17 cellular contexts compared by ENCODE assay signal in genomic region chr15:58490405-58491150, GRCh38. TPM values are rescaled to one million over a fixed set of nuclear protein-coding genes. Genes with fewer than 3 reads are reported as not detected.
DNase-seq lines count a peak whose midpoint lies in the region; ATAC-seq and TF ChIP-seq lines count a peak whose summit lies in the region.
"Had no signal": no experiment of that assay in that cellular context is flagged by ENCODE, and none has a peak within 500 bp of the region (broad histone marks: within the 10 kb centered on the region; RNA-seq: fewer than 3 reads in every experiment).

No MANE protein-coding gene starts in this region.

- H3K4me3 Mint-ChIP-seq in stimulated activated naive B cell treated with anti-CD40 and anti-IgM and Interleukin-4, amounts not matched to agents 10 μg/mL and 1 μg/mL and 100 μg/mL, for 72 hours, result peak overlapping the region in 1 of 2 donors; percentile 14
- no peak overlapping the region for H3K4me3 Mint-ChIP-seq in activated T-helper 2 cell treated with anti-CD3 and anti-CD28 coated beads, Interferon-gamma antibody, Interleukin-2, Interleukin-4, amounts not matched to agents 10 μg/mL and 5 μg/mL and 100 μg/mL, durations not matched to agents 14 hours and 24 hours and 36 hours (ENCODE audit: low read depth)
- H3K4me3 Mint-ChIP-seq: mesothelial cell of epicardium; T-helper 2 cell treated with Interferon-gamma antibody and Interleukin-4, amounts not matched to agents 5 μg/mL and 100 μg/mL, for 36 hours had no signal

- ATAC-seq in right cardiac atrium (peak; percentile 83 to 86), GM18502 (IDR thresholded peaks at IDR 0.05; ENCODE audit: poor library complexity, unreplicated experiment) (no peak)
- no peak for ATAC-seq in stimulated activated naive B cell treated with anti-CD40 and anti-IgM and Interleukin-4, amounts not matched to agents 10 μg/mL and 1 μg/mL and 100 μg/mL, for 72 hours (replicated peaks)

- H3K9me3 ChIP-seq in ascending aorta (peaks cover 0 to 4% of the 10 kb centered on the region in 2 donors), right cardiac atrium (ENCODE audit: control insufficient read depth, low read length) (no peaks in the 10 kb centered on the region)

- WGBS in right cardiac atrium, result 70% methylated on average over 20 of the region's 20 CpGs

- H3K27ac ChIP-seq in ascending aorta (peak overlapping the region; percentile 84 to 90), right cardiac atrium (ENCODE audit: low read length) (peak overlapping the region; percentile 95)
- H3K27ac ChIP-seq: transverse colon had no signal

- DNase-seq in NCI-H1105 treated with DMSO at 0.1 percent for 48 hours (lab: John Stamatoyannopoulos, UW), result peak; percentile 73
- DNase-seq in ascending aorta (ENCODE audit: low spot score in 2 of 2), result no peak
- peak; percentile 66 to 88 (median 81) for DNase-seq in right cardiac atrium
- DNase-seq in stimulated activated naive B cell treated with anti-CD40 and anti-IgM and Interleukin-4, amounts not matched to agents 10 μg/mL and 1 μg/mL and 100 μg/mL, for 72 hours, result no peak
- no peak for DNase-seq in activated T-helper 2 cell treated with anti-CD3 and anti-CD28 coated beads, Interferon-gamma antibody, Interleukin-2, Interleukin-4, amounts not matched to agents 10 μg/mL and 5 μg/mL and 100 μg/mL, durations not matched to agents 14 hours and 24 hours and 36 hours (ENCODE audit: low spot score)
- DNase-seq in H4 (ENCODE audit: low spot score), result no peak
- DNase-seq: activated CD4-positive, alpha-beta T cell treated with anti-CD3 and anti-CD28 coated beads for 1 hour; activated gamma-delta T cell; cortex of kidney; glutamatergic neuron; MM.1S; SIG-M5; transverse colon had no signal

- H3K4me1 Mint-ChIP-seq in stimulated activated naive B cell treated with anti-CD40 and anti-IgM and Interleukin-4, amounts not matched to agents 10 μg/mL and 1 μg/mL and 100 μg/mL, for 72 hours, result peaks cover 18 to 26% of the 10 kb centered on the region in 2 donors
- peaks cover 25% of the 10 kb centered on the region for H3K4me1 Mint-ChIP-seq in activated T-helper 2 cell treated with anti-CD3 and anti-CD28 coated beads, Interferon-gamma antibody, Interleukin-2, Interleukin-4, amounts not matched to agents 10 μg/mL and 5 μg/mL and 100 μg/mL, durations not matched to agents 14 hours and 24 hours and 36 hours (ENCODE audit: low read depth)

- no peaks in the 10 kb centered on the region for H3K36me3 ChIP-seq in ascending aorta
- H3K36me3 ChIP-seq: transverse colon had no signal

- peak overlapping the region; percentile 12 to 22 for H3K4me3 ChIP-seq in ascending aorta
- no peak overlapping the region for H3K4me3 ChIP-seq in right cardiac atrium (ENCODE audit: low read length)
- H3K4me3 ChIP-seq: transverse colon had no signal

- TF ChIP-seq CTCF in ascending aorta (IDR thresholded peaks at IDR 0.05), result no peak

- H3K27me3 Mint-ChIP-seq in stimulated activated naive B cell treated with anti-CD40 and anti-IgM and Interleukin-4, amounts not matched to agents 10 μg/mL and 1 μg/mL and 100 μg/mL, for 72 hours, result peaks cover 0 to 4% of the 10 kb centered on the region in 2 donors
- H3K27me3 Mint-ChIP-seq in activated T-helper 2 cell treated with anti-CD3 and anti-CD28 coated beads, Interferon-gamma antibody, Interleukin-2, Interleukin-4, amounts not matched to agents 10 μg/mL and 5 μg/mL and 100 μg/mL, durations not matched to agents 14 hours and 24 hours and 36 hours (ENCODE audit: low read depth), result no peaks in the 10 kb centered on the region

- no peaks in the 10 kb centered on the region for H3K36me3 Mint-ChIP-seq in stimulated activated naive B cell treated with anti-CD40 and anti-IgM and Interleukin-4, amounts not matched to agents 10 μg/mL and 1 μg/mL and 100 μg/mL, for 72 hours
- peaks cover 4% of the 10 kb centered on the region for H3K36me3 Mint-ChIP-seq in activated T-helper 2 cell treated with anti-CD3 and anti-CD28 coated beads, Interferon-gamma antibody, Interleukin-2, Interleukin-4, amounts not matched to agents 10 μg/mL and 5 μg/mL and 100 μg/mL, durations not matched to agents 14 hours and 24 hours and 36 hours (ENCODE audit: low read depth)

- intact Hi-C loops in ascending aorta (cut with DNase I) (loop anchor here (2.0 to 5.0 kb wide), 5 partner anchors 30 to 242 kb away; no protein-coding TSS in a partner anchor), right cardiac atrium (cut with DNase I) (no loop called here)
- intact Hi-C loops in activated T-helper 2 cell treated with anti-CD3 and anti-CD28 coated beads, Interferon-gamma antibody, Interleukin-2, Interleukin-4, amounts not matched to agents 10 μg/mL and 5 μg/mL and 100 μg/mL, durations not matched to agents 14 hours and 24 hours and 36 hours (cut with micrococcal nuclease), result no loop called here

- peak overlapping the region; percentile 65 for H3K27ac Mint-ChIP-seq in stimulated activated naive B cell treated with anti-CD40 and anti-IgM and Interleukin-4, amounts not matched to agents 10 μg/mL and 1 μg/mL and 100 μg/mL, for 72 hours
- no peak overlapping the region for H3K27ac Mint-ChIP-seq in activated T-helper 2 cell treated with anti-CD3 and anti-CD28 coated beads, Interferon-gamma antibody, Interleukin-2, Interleukin-4, amounts not matched to agents 10 μg/mL and 5 μg/mL and 100 μg/mL, durations not matched to agents 14 hours and 24 hours and 36 hours
- H3K27ac Mint-ChIP-seq: mesothelial cell of epicardium had no signal

- H3K27me3 ChIP-seq in ascending aorta (no peaks in the 10 kb centered on the region), right cardiac atrium (ENCODE audit: control insufficient read depth, insufficient read depth) (no peaks in the 10 kb centered on the region)
- H3K27me3 ChIP-seq: transverse colon had no signal

- peaks cover 0 to 6% of the 10 kb centered on the region in 2 donors for H3K9me3 Mint-ChIP-seq in stimulated activated naive B cell treated with anti-CD40 and anti-IgM and Interleukin-4, amounts not matched to agents 10 μg/mL and 1 μg/mL and 100 μg/mL, for 72 hours
- peaks cover 4% of the 10 kb centered on the region for H3K9me3 Mint-ChIP-seq in activated T-helper 2 cell treated with anti-CD3 and anti-CD28 coated beads, Interferon-gamma antibody, Interleukin-2, Interleukin-4, amounts not matched to agents 10 μg/mL and 5 μg/mL and 100 μg/mL, durations not matched to agents 14 hours and 24 hours and 36 hours

- H3K4me1 ChIP-seq in ascending aorta (peaks cover 3 to 19% of the 10 kb centered on the region in 2 donors), right cardiac atrium (ENCODE audit: control insufficient read depth, insufficient read depth, low read length) (peaks cover 8% of the 10 kb centered on the region)
- H3K4me1 ChIP-seq: transverse colon had no signal

RNA-seq across cellular contexts. Expression of gene LIPC, which starts 58.8 kb away (rescaled TPM):
- total RNA-seq in ascending aorta (not detected), right cardiac atrium (1 to 10 TPM in 1 of 4 donors, under 1 TPM in 3; 0.77 to 1.1 (median 0.91) TPM)
- 0.61 TPM for polyA plus RNA-seq in right cardiac atrium
- total RNA-seq in activated T-helper 2 cell treated with anti-CD3 and anti-CD28 coated beads, Interferon-gamma antibody, Interleukin-2, Interleukin-4, amounts not matched to agents 10 μg/mL and 5 μg/mL and 100 μg/mL, durations not matched to agents 14 hours and 24 hours and 36 hours, result 1.1 and 1.7 TPM in 2 replicates
- total RNA-seq in H4 (2014; rRNA removed; shearing (Covaris generic)), result 0.43 and 1.6 TPM in 2 replicates
- total RNA-seq: esophagus mucosa, mesothelial cell of epicardium had no signal

Comparison
In these comparisons a context has a peak if more than half of its experiments do, and no peak if none do; other contexts are left out.
1. DNase-seq: peak in NCI-H1105 treated with DMSO at 0.1 percent for 48 hours (single experiment) and right cardiac atrium (3 of 3); none in ascending aorta (0 of 2), stimulated activated naive B cell treated with anti-CD40 and anti-IgM and Interleukin-4, amounts not matched to agents 10 μg/mL and 1 μg/mL and 100 μg/mL, for 72 hours (single experiment), activated T-helper 2 cell treated with anti-CD3 and anti-CD28 coated beads, Interferon-gamma antibody, Interleukin-2, Interleukin-4, amounts not matched to agents 10 μg/mL and 5 μg/mL and 100 μg/mL, durations not matched to agents 14 hours and 24 hours and 36 hours (single experiment) and H4 (single experiment).
2. ATAC-seq: peak in right cardiac atrium (2 of 2); none in stimulated activated naive B cell treated with anti-CD40 and anti-IgM and Interleukin-4, amounts not matched to agents 10 μg/mL and 1 μg/mL and 100 μg/mL, for 72 hours (0 of 2) and GM18502 (single experiment).